In the genomic region with DNA sequence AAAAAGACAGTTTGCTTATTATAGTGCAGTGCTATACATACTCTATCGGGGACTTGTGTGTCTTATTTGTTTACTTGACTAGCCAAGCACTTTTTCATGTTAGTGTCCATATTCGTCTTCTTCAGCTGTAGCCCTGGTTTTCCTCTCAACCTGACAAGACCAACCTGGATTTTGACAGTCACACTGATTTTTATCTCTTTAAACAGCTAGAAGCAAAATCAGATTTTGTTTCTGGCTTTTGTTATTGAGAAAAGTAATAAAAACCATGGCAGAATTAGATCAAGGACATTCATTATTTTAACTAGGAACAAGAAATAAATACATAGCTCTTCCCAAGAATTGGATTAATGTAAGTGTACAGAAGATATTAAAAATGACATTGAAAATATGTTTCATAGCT, we compare ENCODE assay signal across 1 cellular context.
TF ChIP-seq lines count a peak whose summit lies in the region.

No MANE protein-coding gene starts in this region.

TF ChIP-seq in SK-N-SH, 30 proteins besides CTCF, POLR2A, EP300 and RAD21 (continued from another document):
- TF ChIP-seq, protein P1, sequence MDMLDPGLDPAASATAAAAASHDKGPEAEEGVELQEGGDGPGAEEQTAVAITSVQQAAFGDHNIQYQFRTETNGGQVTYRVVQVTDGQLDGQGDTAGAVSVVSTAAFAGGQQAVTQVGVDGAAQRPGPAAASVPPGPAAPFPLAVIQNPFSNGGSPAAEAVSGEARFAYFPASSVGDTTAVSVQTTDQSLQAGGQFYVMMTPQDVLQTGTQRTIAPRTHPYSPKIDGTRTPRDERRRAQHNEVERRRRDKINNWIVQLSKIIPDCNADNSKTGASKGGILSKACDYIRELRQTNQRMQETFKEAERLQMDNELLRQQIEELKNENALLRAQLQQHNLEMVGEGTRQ (IDR thresholded peaks at IDR 0.05; ENCODE audit: borderline replicate concordance, low read depth, low read length): no peak
- peak; percentile 23; the same call in 1 of the 2 replicates for TF ChIP-seq TCF12 (IDR thresholded peaks at IDR 0.05)
